ENCODE assay signal across 20 cellular contexts in the genomic region with DNA sequence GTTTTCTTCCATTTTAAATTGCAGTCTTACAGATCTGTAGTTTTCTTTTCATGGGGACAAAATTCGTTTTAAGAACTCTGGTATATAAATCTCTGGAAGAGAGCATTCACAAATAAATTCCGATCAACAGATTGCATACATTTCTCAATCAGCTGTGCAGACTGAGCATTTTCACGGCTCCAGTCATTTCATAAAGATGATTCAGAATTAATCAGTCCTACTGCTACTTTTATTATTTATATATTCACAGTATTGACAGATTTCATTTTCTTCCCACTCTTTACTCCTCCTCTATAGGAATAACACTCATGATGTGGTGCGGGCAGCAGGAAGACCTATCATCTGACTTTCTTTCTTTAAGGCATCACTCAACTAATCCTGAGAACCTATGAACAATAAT.
A peak's percentile ranks its signal among the peaks of the same experiment; 100 is the strongest.
DNase-seq lines count a peak whose midpoint lies in the region; FAIRE-seq and TF ChIP-seq lines count a peak whose summit lies in the region.
"Had no signal": no experiment of that assay in that cellular context is flagged by ENCODE, and none has a peak within 500 bp of the region (broad histone marks: within the 10 kb centered on the region; RNA-seq: fewer than 3 reads in every experiment).

No MANE protein-coding gene starts in this region.

- H3K36me3 ChIP-seq in astrocyte (ENCODE audit: insufficient read depth, low read length) (no peaks in the 10 kb centered on the region), uterus (no peaks in the 10 kb centered on the region)
- H3K36me3 ChIP-seq: BLaER1 treated with 17β-estradiol and CSF1 and Interleukin-3, amounts not matched to agents 10 nM and 100 nM had no signal

- no peaks in the 10 kb centered on the region for H3K9me3 ChIP-seq in astrocyte (ENCODE audit: insufficient read depth, low read depth, low read length)
- H3K9me3 ChIP-seq in uterus = no peaks in the 10 kb centered on the region

- TF ChIP-seq POLR2A in uterus (IDR thresholded peaks at IDR 0.05) = no peak

- H3K36me3 Mint-ChIP-seq in astrocyte (ENCODE audit: low read depth, unreplicated experiment) = no peaks in the 10 kb centered on the region
- H3K36me3 Mint-ChIP-seq: CD4-positive, CD25-positive, alpha-beta regulatory T cell had no signal

- H3K27me3 ChIP-seq in astrocyte (ENCODE audit: insufficient read depth, low read length) (no peaks in the 10 kb centered on the region), uterus (peaks cover 0 to 5% of the 10 kb centered on the region in 2 donors)

- H2AFZ ChIP-seq in astrocyte (ENCODE audit: low read depth, low read length) = no peak overlapping the region

- DNase-seq in ELR (ENCODE audit: low read depth) (peak; percentile 44), HCEC 1CT (peak; percentile 43), astrocyte (ENCODE audit: low read depth) (no peak), epithelial cell of esophagus (ENCODE audit: low read depth) (peak; percentile 62), GM19240 (ENCODE audit: insufficient read length, low spot score) (no peak), uterus (no peak), NCI-H146 (lab: John Stamatoyannopoulos, UW) (no peak)
- DNase-seq: CD4-positive, CD25-positive, alpha-beta regulatory T cell; CD8-positive, alpha-beta memory T cell; COR-L47; GDM1; H9; IMR-90 had no signal

- H3K4me3 Mint-ChIP-seq in astrocyte (ENCODE audit: unreplicated experiment) = no peak overlapping the region
- H3K4me3 Mint-ChIP-seq: B cell; CD4-positive, CD25-positive, alpha-beta regulatory T cell; CD8-positive, alpha-beta memory T cell; H9 had no signal

- peak; percentile 64 for FAIRE-seq in astrocyte (lab: Jason Lieb, UNC)
- FAIRE-seq: GM12892, GM18507, H1, HTR-8/SVneo, K562 had no signal

- peaks cover 3% of the 10 kb centered on the region for H3K4me1 ChIP-seq in astrocyte (ENCODE audit: insufficient read depth, low read length)
- no peaks in the 10 kb centered on the region for H3K4me1 ChIP-seq in uterus
- H3K4me1 ChIP-seq: BLaER1 treated with 17β-estradiol and CSF1 and Interleukin-3, amounts not matched to agents 10 nM and 100 nM had no signal

- H4K20me1 ChIP-seq in astrocyte (ENCODE audit: insufficient read depth, low read length) = no peaks in the 10 kb centered on the region

- H3K4me2 ChIP-seq in astrocyte (ENCODE audit: low read length) = no peak overlapping the region
- H3K4me2 ChIP-seq: BLaER1 treated with 17β-estradiol and CSF1 and Interleukin-3, amounts not matched to agents 10 nM and 100 nM had no signal

- H3K27ac ChIP-seq in astrocyte (ENCODE audit: low read depth, low read length) (no peak overlapping the region), uterus (no peak overlapping the region)
- H3K27ac ChIP-seq: BLaER1 treated with 17β-estradiol and CSF1 and Interleukin-3, amounts not matched to agents 10 nM and 100 nM had no signal

- peaks cover 10% of the 10 kb centered on the region for H3K4me1 Mint-ChIP-seq in astrocyte (ENCODE audit: low read depth, unreplicated experiment)
- H3K4me1 Mint-ChIP-seq: B cell; CD4-positive, CD25-positive, alpha-beta regulatory T cell; CD8-positive, alpha-beta memory T cell; H9 had no signal

- no peak overlapping the region for H3K27ac Mint-ChIP-seq in astrocyte (ENCODE audit: unreplicated experiment)
- H3K27ac Mint-ChIP-seq: B cell; CD4-positive, CD25-positive, alpha-beta regulatory T cell; CD8-positive, alpha-beta memory T cell; H9 had no signal

- H3K4me3 ChIP-seq in astrocyte (ENCODE audit: insufficient read depth, low read depth, low read length) (no peak overlapping the region), epithelial cell of esophagus (ENCODE audit: low read length) (no peak overlapping the region), uterus (no peak overlapping the region)
- H3K4me3 ChIP-seq: BLaER1 treated with 17β-estradiol and CSF1 and Interleukin-3, amounts not matched to agents 10 nM and 100 nM; K562 had no signal

- no peak overlapping the region for H3K9ac ChIP-seq in astrocyte (ENCODE audit: low read length)
- H3K9ac ChIP-seq: BLaER1 treated with 17β-estradiol and CSF1 and Interleukin-3, amounts not matched to agents 10 nM and 100 nM had no signal

- no peaks in the 10 kb centered on the region for H3K27me3 Mint-ChIP-seq in astrocyte (ENCODE audit: low read depth, unreplicated experiment)
- H3K27me3 Mint-ChIP-seq: B cell; CD4-positive, CD25-positive, alpha-beta regulatory T cell; CD8-positive, alpha-beta memory T cell had no signal

- TF ChIP-seq CTCF in astrocyte (IDR thresholded peaks at IDR 0.05; ENCODE audit: insufficient read depth, low read depth, low read length) (no peak), epithelial cell of esophagus (IDR thresholded peaks at IDR 0.05; ENCODE audit: insufficient read depth, low read depth, low read length, missing control alignments) (no peak), uterus (IDR thresholded peaks at IDR 0.05) (no peak)

- H3K79me2 ChIP-seq in astrocyte (ENCODE audit: insufficient read depth, low read length) = no peaks in the 10 kb centered on the region

- no peaks in the 10 kb centered on the region for H3K9me3 Mint-ChIP-seq in astrocyte (ENCODE audit: unreplicated experiment)

- intact Hi-C loops in uterus (cut with DNase I; ENCODE audit: low total_unique reads) = no loop called here

Comparison
In these comparisons a context has a peak if more than half of its experiments do, and no peak if none do; other contexts are left out.
1. DNase-seq: peak in ELR (single experiment), HCEC 1CT (single experiment) and epithelial cell of esophagus (single experiment); none in astrocyte (single experiment), GM19240 (single experiment), uterus (0 of 2) and NCI-H146 (single experiment).